1 cellular context compared by ENCODE assay signal in the genomic region with DNA sequence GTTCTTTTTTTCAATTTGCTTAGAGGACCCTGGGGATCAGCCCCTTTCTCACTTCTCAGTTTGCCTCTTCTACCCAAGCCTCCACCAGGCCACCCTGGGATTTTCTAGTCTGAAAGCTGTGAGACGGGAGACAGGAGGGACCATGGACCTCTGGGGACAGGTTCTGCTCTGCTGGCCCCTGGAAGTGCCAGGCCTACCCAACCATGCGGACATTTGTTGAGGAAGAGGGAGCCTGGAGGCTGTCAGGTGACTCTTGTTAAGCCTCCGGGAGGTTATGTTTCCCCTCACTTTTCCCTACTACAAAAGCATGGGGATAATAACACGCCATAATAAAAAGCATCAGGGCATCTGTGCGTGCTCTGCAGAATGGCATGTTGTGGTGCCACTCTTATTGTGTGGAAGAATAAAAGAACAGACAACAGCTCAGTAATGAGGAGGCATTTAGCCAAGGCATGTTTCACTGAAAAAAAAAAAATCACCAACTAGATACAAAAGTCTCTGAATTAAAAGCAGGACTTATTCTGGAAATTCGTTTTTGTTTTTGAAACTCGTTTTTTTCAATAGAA.
TF ChIP-seq lines count a peak whose summit lies in the region.

No MANE protein-coding gene starts in this region.

TF ChIP-seq in GM23338, 12 proteins besides CTCF, POLR2A, EP300 and RAD21 (continued from another document):
- TF ChIP-seq POLR2AphosphoS5 (IDR thresholded peaks at IDR 0.05; ENCODE audit: low read depth), result no peak
TF ChIP-seq in GM23338: peak in this region for 0.
